Comparison of ENCODE assay signal across 8 cellular contexts in the genomic region with DNA sequence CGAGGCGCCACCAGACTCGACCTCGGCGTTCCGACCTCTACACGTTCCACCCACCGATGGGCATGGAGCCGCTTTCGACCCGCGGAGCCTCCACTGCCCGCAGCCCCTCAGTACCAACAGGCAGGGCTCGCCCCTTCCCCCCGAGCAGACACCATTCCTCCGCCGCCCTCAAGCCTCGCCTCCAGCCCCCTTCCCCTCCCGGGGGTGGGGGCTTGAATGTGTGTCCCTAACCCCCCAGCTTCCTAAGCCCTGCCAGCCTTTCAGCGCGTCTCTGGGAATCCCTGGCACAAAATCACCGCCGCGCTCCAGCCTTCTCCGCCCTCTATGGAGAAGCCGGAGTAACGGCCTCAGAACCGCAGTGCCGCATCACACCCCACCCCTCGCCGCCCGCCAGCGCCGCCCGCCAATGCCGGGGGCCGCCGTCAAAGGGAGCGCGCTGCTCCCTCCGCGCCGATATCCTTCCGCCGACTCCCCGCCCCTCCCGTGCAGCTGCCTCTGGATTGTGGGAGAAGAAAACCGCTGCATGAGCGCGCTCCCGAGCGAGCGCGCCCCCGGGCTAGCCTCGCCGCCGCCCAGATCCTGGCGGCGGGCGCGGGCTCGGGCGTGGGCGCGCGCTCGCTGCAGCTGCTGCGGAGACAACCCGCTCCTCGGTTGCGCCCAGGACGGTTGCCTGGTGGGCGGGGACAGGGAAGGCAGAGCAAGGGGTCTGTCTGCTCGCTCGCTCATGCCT. TPM values are rescaled to one million over a fixed set of nuclear protein-coding genes. Genes with fewer than 3 reads are reported as not detected.
A peak's percentile ranks its signal among the peaks of the same experiment; 100 is the strongest.
DNase-seq lines count a peak whose midpoint lies in the region; ATAC-seq and TF ChIP-seq lines count a peak whose summit lies in the region.

A gene with protein sequence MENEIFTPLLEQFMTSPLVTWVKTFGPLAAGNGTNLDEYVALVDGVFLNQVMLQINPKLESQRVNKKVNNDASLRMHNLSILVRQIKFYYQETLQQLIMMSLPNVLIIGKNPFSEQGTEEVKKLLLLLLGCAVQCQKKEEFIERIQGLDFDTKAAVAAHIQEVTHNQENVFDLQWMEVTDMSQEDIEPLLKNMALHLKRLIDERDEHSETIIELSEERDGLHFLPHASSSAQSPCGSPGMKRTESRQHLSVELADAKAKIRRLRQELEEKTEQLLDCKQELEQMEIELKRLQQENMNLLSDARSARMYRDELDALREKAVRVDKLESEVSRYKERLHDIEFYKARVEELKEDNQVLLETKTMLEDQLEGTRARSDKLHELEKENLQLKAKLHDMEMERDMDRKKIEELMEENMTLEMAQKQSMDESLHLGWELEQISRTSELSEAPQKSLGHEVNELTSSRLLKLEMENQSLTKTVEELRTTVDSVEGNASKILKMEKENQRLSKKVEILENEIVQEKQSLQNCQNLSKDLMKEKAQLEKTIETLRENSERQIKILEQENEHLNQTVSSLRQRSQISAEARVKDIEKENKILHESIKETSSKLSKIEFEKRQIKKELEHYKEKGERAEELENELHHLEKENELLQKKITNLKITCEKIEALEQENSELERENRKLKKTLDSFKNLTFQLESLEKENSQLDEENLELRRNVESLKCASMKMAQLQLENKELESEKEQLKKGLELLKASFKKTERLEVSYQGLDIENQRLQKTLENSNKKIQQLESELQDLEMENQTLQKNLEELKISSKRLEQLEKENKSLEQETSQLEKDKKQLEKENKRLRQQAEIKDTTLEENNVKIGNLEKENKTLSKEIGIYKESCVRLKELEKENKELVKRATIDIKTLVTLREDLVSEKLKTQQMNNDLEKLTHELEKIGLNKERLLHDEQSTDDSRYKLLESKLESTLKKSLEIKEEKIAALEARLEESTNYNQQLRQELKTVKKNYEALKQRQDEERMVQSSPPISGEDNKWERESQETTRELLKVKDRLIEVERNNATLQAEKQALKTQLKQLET (N-terminal part only) (minus strand): TSS at position 343 of the 730 bp plus-strand sequence. CDS start 777 bp downstream, outside the sequence.

- DNase-seq in NCI-H1930 (lab: John Stamatoyannopoulos, UW) (peak; percentile 90 to 97), astrocyte of the cerebellum (ENCODE audit: low read depth) (peak; percentile 93), hepatocyte (ENCODE audit: low spot score) (peak; percentile 95), renal cortical epithelial cell (ENCODE audit: low read depth) (peak; percentile 76), aorta (peak; percentile 99)
- DNase-seq in T-helper 2 cell treated with Interferon-gamma antibody and Interleukin-4, amounts not matched to agents 5 μg/mL and 100 μg/mL, for 36 hours (ENCODE audit: low spot score): peak; percentile 90

- H3K4me1 Mint-ChIP-seq in T-helper 2 cell treated with Interferon-gamma antibody and Interleukin-4, amounts not matched to agents 5 μg/mL and 100 μg/mL, for 36 hours (ENCODE audit: low read depth): peaks cover 27% of the 10 kb centered on the region

- H3K9me2 ChIP-seq in hepatocyte (replicated peaks; ENCODE audit: insufficient read depth): no peaks in the 10 kb centered on the region

- peak; percentile 34 for TF ChIP-seq CTCF in astrocyte of the cerebellum (IDR thresholded peaks at IDR 0.05; ENCODE audit: low read depth, low read length, missing control alignments)
- TF ChIP-seq CTCF in hepatocyte (IDR thresholded peaks at IDR 0.05; ENCODE audit: poor library complexity): peak; percentile 11

- no peaks in the 10 kb centered on the region for H3K9me3 Mint-ChIP-seq in T-helper 2 cell treated with Interferon-gamma antibody and Interleukin-4, amounts not matched to agents 5 μg/mL and 100 μg/mL, for 36 hours

- H3K27me3 ChIP-seq in hepatocyte (no peaks in the 10 kb centered on the region), aorta (ENCODE audit: control insufficient read depth in 1 of 2, insufficient read depth in 2 of 2, low read length in 1 of 2) (no peaks in the 10 kb centered on the region)

- H3K4me1 ChIP-seq in hepatocyte (ENCODE audit: insufficient read depth): no peaks in the 10 kb centered on the region
- peaks cover 0 to 2% of the 10 kb centered on the region in 2 donors for H3K4me1 ChIP-seq in aorta (ENCODE audit: control insufficient read depth in 1 of 2, insufficient read depth in 2 of 2, low read length in 2 of 2)

- H3K27me3 Mint-ChIP-seq in T-helper 2 cell treated with Interferon-gamma antibody and Interleukin-4, amounts not matched to agents 5 μg/mL and 100 μg/mL, for 36 hours (ENCODE audit: low read depth): peaks cover 25% of the 10 kb centered on the region

- peak within 1 kb of the TSS; percentile 76 for H3K27ac Mint-ChIP-seq in T-helper 2 cell treated with Interferon-gamma antibody and Interleukin-4, amounts not matched to agents 5 μg/mL and 100 μg/mL, for 36 hours

- peaks cover 34% of the 10 kb centered on the region for H3K79me2 ChIP-seq in hepatocyte

- WGBS in hepatocyte (ENCODE audit: low lambda C conversion rate, missing lambda C conversion rate): under 1% methylated on average over 46 of the region's 76 CpGs
- WGBS in aorta, 2 donors: 0 to 1% methylated on average over 68 to 76 of the region's 76 CpGs

- H2AFZ ChIP-seq in hepatocyte: peak within 1 kb of the TSS; percentile 90

- no peaks in the 10 kb centered on the region for H3K36me3 ChIP-seq in hepatocyte (replicated peaks; ENCODE audit: insufficient read depth, low read depth)
- H3K36me3 ChIP-seq in aorta (ENCODE audit: control insufficient read depth in 1 of 2, insufficient read depth in 2 of 2, low read length in 1 of 2): peaks cover 0 to 2% of the 10 kb centered on the region in 2 donors

- in situ Hi-C loops in astrocyte of the cerebellum (cut with HindIII; ENCODE audit: low sequenced_read_pairs): loop anchor here (5.0 kb wide), 1 partner anchor 83 kb away; no protein-coding TSS in a partner anchor

- ATAC-seq in GM18505 (IDR thresholded peaks at IDR 0.05; ENCODE audit: unreplicated experiment): peak; percentile 83
- peak; percentile 78 for ATAC-seq in HG02970 (IDR thresholded peaks at IDR 0.05; ENCODE audit: low FRiP score, unreplicated experiment)
- ATAC-seq in aorta (ENCODE audit: low FRiP score): peak; percentile 99

- H3K27ac ChIP-seq in hepatocyte: peak within 1 kb of the TSS; percentile 82
- peak within 1 kb of the TSS; percentile 9 to 62 for H3K27ac ChIP-seq in aorta (ENCODE audit: low read depth in 1 of 2, low read length in 2 of 2)

- H3K9me3 ChIP-seq in hepatocyte (ENCODE audit: low read depth) (no peaks in the 10 kb centered on the region), aorta (ENCODE audit: control insufficient read depth, low read length) (no peaks in the 10 kb centered on the region)

- intact Hi-C loops in aorta (cut with DNase I): loop anchor here (5.0 to 10.0 kb wide), 2 partner anchors 55 to 137 kb away; no protein-coding TSS in a partner anchor

- H3K4me3 ChIP-seq in astrocyte of the cerebellum (ENCODE audit: low read depth, low read length) (peak within 1 kb of the TSS; percentile 84), hepatocyte (peak within 1 kb of the TSS; percentile 61), aorta (ENCODE audit: low read length in 2 of 2) (peak within 1 kb of the TSS; percentile 51 to 81)

- H3K4me3 Mint-ChIP-seq in T-helper 2 cell treated with Interferon-gamma antibody and Interleukin-4, amounts not matched to agents 5 μg/mL and 100 μg/mL, for 36 hours: peak within 1 kb of the TSS; percentile 85

- peak; percentile 66 for TF ChIP-seq POLR2A in GM18505 (IDR thresholded peaks at IDR 0.05; ENCODE audit: borderline replicate concordance, extremely low read depth, insufficient read depth, insufficient read length)

- H3K36me3 Mint-ChIP-seq in T-helper 2 cell treated with Interferon-gamma antibody and Interleukin-4, amounts not matched to agents 5 μg/mL and 100 μg/mL, for 36 hours (ENCODE audit: low read depth): no peaks in the 10 kb centered on the region

- H4K20me1 ChIP-seq in hepatocyte (ENCODE audit: insufficient read depth, poor library complexity, severe bottlenecking): no peaks in the 10 kb centered on the region

- H3K4me2 ChIP-seq in hepatocyte: peak within 1 kb of the TSS; percentile 89

RNA-seq across cellular contexts. Expression of the gene that starts here (rescaled TPM):
- total RNA-seq in hepatocyte (30.4 and 31.0 TPM in 2 replicates), renal cortical epithelial cell (26.7 and 51.8 TPM in 2 replicates), aorta (10 to 100 TPM; 78.0 to 92.4 TPM)
- polyA plus RNA-seq in hepatocyte (12.2 and 16.6 TPM in 2 replicates), aorta (10 to 100 TPM; 17.4 to 17.5 TPM)

Comparison
In these comparisons a context has a peak if more than half of its experiments do, and no peak if none do; other contexts are left out.
1. Peak in every context shown above with its lines: DNase-seq, ATAC-seq, H3K4me3 ChIP-seq and H3K27ac ChIP-seq.